ENCODE assay signal across 26 cellular contexts in genomic region chr5:14063117-14063516, GRCh38.
DNase-seq lines count a peak whose midpoint lies in the region; TF ChIP-seq lines count a peak whose summit lies in the region.
"Had no signal": no experiment of that assay in that cellular context is flagged by ENCODE, and none has a peak within 500 bp of the region (broad histone marks: within the 10 kb centered on the region; RNA-seq: fewer than 3 reads in every experiment).

No MANE protein-coding gene starts in this region.

- no peak for TF ChIP-seq EP300 in esophagus muscularis mucosa (IDR thresholded peaks at IDR 0.05)

- 53 to 58% methylated on average over 3 of the region's 3 CpGs for WGBS in esophagus squamous epithelium, 2 donors
- 71% methylated on average over 3 of the region's 3 CpGs for WGBS in esophagus muscularis mucosa
- WGBS in spleen, 5 donors: 80 to 88% (median 87%) methylated on average over 3 of the region's 3 CpGs

- H3K36me3 ChIP-seq in fibroblast of lung (ENCODE audit: control insufficient read depth, insufficient read depth, low read length): no peaks in the 10 kb centered on the region
- H3K36me3 ChIP-seq in esophagus squamous epithelium: no peaks in the 10 kb centered on the region
- H3K36me3 ChIP-seq in esophagus muscularis mucosa: no peaks in the 10 kb centered on the region
- no peaks in the 10 kb centered on the region for H3K36me3 ChIP-seq in spleen
- H3K36me3 ChIP-seq: adrenal gland, Peyer's patch, suprapubic skin, upper lobe of left lung had no signal

- H3K27ac ChIP-seq in fibroblast of lung (ENCODE audit: insufficient read depth, low read length): no peak overlapping the region
- H3K27ac ChIP-seq in esophagus squamous epithelium: no peak overlapping the region
- no peak overlapping the region for H3K27ac ChIP-seq in esophagus muscularis mucosa (replicated peaks in 1 of 4)
- no peak overlapping the region for H3K27ac ChIP-seq in spleen
- H3K27ac ChIP-seq: adrenal gland, Peyer's patch, psoas muscle, suprapubic skin, upper lobe of left lung had no signal

- DNase-seq in EL (peak; percentile 64), RPMI7951 (ENCODE audit: low read depth) (peak; percentile 69), fibroblast of lung (ENCODE audit: low read depth in 2 of 2) (peak; percentile 12 to 70), renal cortical epithelial cell (ENCODE audit: low read depth) (peak; percentile 75), esophagus squamous epithelium (lab: John Stamatoyannopoulos, UW) (no peak), esophagus muscularis mucosa (ENCODE audit: extremely low spot score) (no peak), spleen (no peak), NCI-H1930 (lab: John Stamatoyannopoulos, UW) (no peak)
- DNase-seq: activated CD4-positive, alpha-beta memory T cell treated with anti-CD3 and anti-CD28 coated beads for 36 hours; activated CD4-positive, CD25-positive, alpha-beta regulatory T cell treated with anti-CD3 and anti-CD28 coated beads, Interleukin-2, amount 50 U/mL, for 72 hours; activated CD8-positive, alpha-beta memory T cell treated with anti-CD3 and anti-CD28 coated beads, Interleukin-2, amount 50 U/mL, for 4 hours; activated naive CD4-positive, alpha-beta T cell treated with anti-CD3 and anti-CD28 coated beads for 36 hours; adrenal gland; foreskin melanocyte; Kasumi-1; mucosa of descending colon; NCI-H146; NCI-H446 treated with DMSO at 0.1 percent for 48 hours; NCI-H774; Peyer's patch; psoas muscle; SHP77 treated with DMSO at 0.1 percent for 48 hours; stimulated activated naive B cell treated with anti-CD40 and anti-IgM and Interleukin-4, amounts not matched to agents 10 μg/mL and 1 μg/mL and 100 μg/mL, for 72 hours; upper lobe of left lung had no signal

- H3K9ac ChIP-seq in fibroblast of lung (ENCODE audit: insufficient read depth, low read length): no peak overlapping the region

- H3K9me3 ChIP-seq in fibroblast of lung (ENCODE audit: control insufficient read depth, insufficient read depth, low read depth, low read length): no peaks in the 10 kb centered on the region
- no peaks in the 10 kb centered on the region for H3K9me3 ChIP-seq in esophagus squamous epithelium
- no peaks in the 10 kb centered on the region for H3K9me3 ChIP-seq in esophagus muscularis mucosa
- no peaks in the 10 kb centered on the region for H3K9me3 ChIP-seq in spleen
- H3K9me3 ChIP-seq: adrenal gland, mucosa of descending colon, Peyer's patch, psoas muscle, suprapubic skin, upper lobe of left lung had no signal

- no peak overlapping the region for H2AFZ ChIP-seq in fibroblast of lung (ENCODE audit: low read length)

- H3K27me3 ChIP-seq in fibroblast of lung (ENCODE audit: control insufficient read depth, insufficient read depth, low read length) (no peaks in the 10 kb centered on the region), esophagus squamous epithelium (no peaks in the 10 kb centered on the region), esophagus muscularis mucosa (no peaks in the 10 kb centered on the region), spleen (replicated peaks in 1 of 7) (peaks cover 0 to 5% (median 0%) of the 10 kb centered on the region in 7 donors)
- H3K27me3 ChIP-seq: adrenal gland, Peyer's patch, suprapubic skin, upper lobe of left lung had no signal

- no peak for TF ChIP-seq CTCF in fibroblast of lung (conservative IDR thresholded peaks at IDR 0.05 in 1 of 2, IDR thresholded peaks at IDR 0.05 in 1 of 2; ENCODE audit: low read depth in 1 of 2, low read length in 2 of 2)
- no peak for TF ChIP-seq CTCF in esophagus squamous epithelium (IDR thresholded peaks at IDR 0.05)
- no peak for TF ChIP-seq CTCF in esophagus muscularis mucosa (IDR thresholded peaks at IDR 0.05)
- TF ChIP-seq CTCF in spleen (IDR thresholded peaks at IDR 0.05 in 8 of 11, conservative IDR thresholded peaks at IDR 0.05 in 3 of 11): no peak

- peak overlapping the region; percentile 59 for H3K4me2 ChIP-seq in fibroblast of lung (ENCODE audit: extremely low read depth, insufficient read depth, low read length)

- H3K4me3 ChIP-seq in fibroblast of lung (replicated peaks in 1 of 4; ENCODE audit: control extremely low read depth in 1 of 4, insufficient read depth in 1 of 4, low read depth in 3 of 4, low read length in 4 of 4): no peak overlapping the region
- no peak overlapping the region for H3K4me3 ChIP-seq in esophagus squamous epithelium
- no peak overlapping the region for H3K4me3 ChIP-seq in esophagus muscularis mucosa
- no peak overlapping the region for H3K4me3 ChIP-seq in spleen
- H3K4me3 ChIP-seq: adrenal gland, lung, mucosa of descending colon, Peyer's patch, psoas muscle, suprapubic skin, upper lobe of left lung had no signal

- TF ChIP-seq POLR2A in esophagus squamous epithelium (IDR thresholded peaks at IDR 0.05): no peak
- no peak for TF ChIP-seq POLR2A in esophagus muscularis mucosa (IDR thresholded peaks at IDR 0.05; ENCODE audit: low read depth)
- TF ChIP-seq POLR2A in spleen (IDR thresholded peaks at IDR 0.05): no peak

- peaks cover 8% of the 10 kb centered on the region for H3K4me1 ChIP-seq in fibroblast of lung (ENCODE audit: control insufficient read depth, extremely low read depth, insufficient read depth, low read length)
- H3K4me1 ChIP-seq in esophagus squamous epithelium: no peaks in the 10 kb centered on the region
- H3K4me1 ChIP-seq in esophagus muscularis mucosa: peaks cover 0 to 3% (median 0%) of the 10 kb centered on the region in 4 donors
- H3K4me1 ChIP-seq in spleen: no peaks in the 10 kb centered on the region
- H3K4me1 ChIP-seq: adrenal gland, Peyer's patch, psoas muscle, suprapubic skin, upper lobe of left lung had no signal

- intact Hi-C loops in esophagus squamous epithelium (cut with DNase I): no loop called here
- intact Hi-C loops in esophagus muscularis mucosa (cut with DNase I): no loop called here
- intact Hi-C loops in spleen (cut with DNase I; ENCODE audit: low total_unique reads): no loop called here

- H3K79me2 ChIP-seq in fibroblast of lung (ENCODE audit: control insufficient read depth, insufficient read depth, low read length): no peaks in the 10 kb centered on the region

- H4K20me1 ChIP-seq in fibroblast of lung (ENCODE audit: control insufficient read depth, extremely low read depth, insufficient read depth, low read length): no peaks in the 10 kb centered on the region

Comparison
In these comparisons a context has a peak if more than half of its experiments do, and no peak if none do; other contexts are left out.
1. DNase-seq: peak in EL (single experiment), RPMI7951 (single experiment), fibroblast of lung (2 of 2) and renal cortical epithelial cell (single experiment); none in esophagus squamous epithelium (single experiment), esophagus muscularis mucosa (single experiment), spleen (single experiment) and NCI-H1930 (0 of 2).